Comparison of ENCODE assay signal across 8 cellular contexts in genomic region chr2:111883661-111884591, GRCh38. TPM values are rescaled to one million over a fixed set of nuclear protein-coding genes. Genes with fewer than 3 reads are reported as not detected.
DNase-seq lines count a peak whose midpoint lies in the region; ATAC-seq and TF ChIP-seq lines count a peak whose summit lies in the region.

TSS of gene ANAPC1 (minus strand) at chr2:111884193. CDS start at chr2:111880825, 3,368 bp downstream.

- POLR2A ChIA-PET in activated B cell treated with CpG ODN at 0.5 μM for 24 hours (lab: Charles Lee): interaction anchor here (0.5 to 2.5 kb wide), 11 partner anchors 12 to 371 kb away, joined by 3 to 33 read pairs (median 4); partner anchors contain the start of genes TMEM87B and ZC3H8

- H3K9me3 Mint-ChIP-seq in activated B cell treated with CpG ODN at 0.5 μM for 24 hours: no peaks in the 10 kb centered on the region

- peak within 1 kb of the TSS; percentile 92 for H3K4me3 Mint-ChIP-seq in activated B cell treated with CpG ODN at 0.5 μM for 24 hours

- CTCF ChIA-PET in activated B cell treated with CpG ODN at 0.5 μM for 24 hours (lab: Charles Lee): interaction anchor here (0.7 to 1.1 kb wide), 3 partner anchors 16 to 189 kb away, joined by 3 to 5 read pairs (median 3); no protein-coding TSS in a partner anchor

- peaks cover 18% of the 10 kb centered on the region for H3K36me3 Mint-ChIP-seq in activated B cell treated with CpG ODN at 0.5 μM for 24 hours (ENCODE audit: low read depth)

- TF ChIP-seq CTCF in activated B cell treated with CpG ODN at 0.5 μM for 24 hours (IDR thresholded peaks at IDR 0.05): no peak

- DNase-seq in AG08395 (ENCODE audit: low spot score) (peak; percentile 93), NCI-H2227 (lab: John Stamatoyannopoulos, UW; ENCODE audit: unreplicated experiment) (peak; percentile 94), activated B cell treated with CpG ODN at 0.5 μM for 24 hours (peak; percentile 79), caudate nucleus (lab: John Stamatoyannopoulos, UW) (peak in 59 of 61 donors; percentile 34 to 88 (median 74)), islet precursor cell (peak; percentile 92)
- peak; percentile 88 for DNase-seq in stimulated activated CD4-positive, alpha-beta T cell treated with anti-CD3 and anti-CD28 coated beads, Interleukin-12 subunit alpha, Interleukin-12 subunit beta, amount 100 ng/mL, for 4 hours

- intact Hi-C loops in activated B cell treated with CpG ODN at 0.5 μM for 24 hours (cut with micrococcal nuclease): loop anchor here (1.0 to 10.0 kb wide), 7 partner anchors 13 to 762 kb away; partner anchors contain the start of genes BCL2L11, CHCHD5, POLR1B and SLC20A1

- H3K27ac ChIP-seq in caudate nucleus (ENCODE audit: low read depth, low read length): peak within 1 kb of the TSS; percentile 68

- peaks cover 11% of the 10 kb centered on the region for H3K4me1 Mint-ChIP-seq in activated B cell treated with CpG ODN at 0.5 μM for 24 hours

- ATAC-seq in GM18870 (IDR thresholded peaks at IDR 0.05; ENCODE audit: unreplicated experiment) (peak; percentile 68), HG03103 (IDR thresholded peaks at IDR 0.05; ENCODE audit: low read depth, unreplicated experiment) (peak; percentile 72), activated B cell treated with CpG ODN at 0.5 μM for 24 hours (ENCODE audit: low read depth) (peak; percentile 91)

- no peaks in the 10 kb centered on the region for H3K27me3 Mint-ChIP-seq in activated B cell treated with CpG ODN at 0.5 μM for 24 hours

- H3K27ac Mint-ChIP-seq in activated B cell treated with CpG ODN at 0.5 μM for 24 hours: peak within 1 kb of the TSS; percentile 94

RNA-seq across cellular contexts. Expression of gene ANAPC1, which starts in this region (rescaled TPM):
- total RNA-seq in activated B cell treated with CpG ODN at 0.5 μM for 24 hours: 74.0 and 88.1 TPM in 2 replicates

Comparison
In these comparisons a context has a peak if more than half of its experiments do, and no peak if none do; other contexts are left out.
1. Peak in every context shown above with its lines: DNase-seq, ATAC-seq and H3K27ac ChIP-seq.